In genomic region chr3:66270726-66271125, GRCh38 we compare ENCODE assay signal across 23 cellular contexts. TPM values are rescaled to one million over a fixed set of nuclear protein-coding genes. Genes with fewer than 3 reads are reported as not detected.
A peak's percentile ranks its signal among the peaks of the same experiment; 100 is the strongest.
DNase-seq lines count a peak whose midpoint lies in the region; ATAC-seq and TF ChIP-seq lines count a peak whose summit lies in the region.
"Had no signal": no experiment of that assay in that cellular context is flagged by ENCODE, and none has a peak within 500 bp of the region (broad histone marks: within the 10 kb centered on the region; RNA-seq: fewer than 3 reads in every experiment).

No MANE protein-coding gene starts in this region.

- no peak overlapping the region for H3K4me3 Mint-ChIP-seq in osteocyte (ENCODE audit: unreplicated experiment)
- H3K4me3 Mint-ChIP-seq: CD8-positive, alpha-beta memory T cell had no signal

- peaks cover 53% of the 10 kb centered on the region for H3K4me1 Mint-ChIP-seq in osteocyte (ENCODE audit: unreplicated experiment)

- peak overlapping the region; percentile 50 for H3K27ac Mint-ChIP-seq in osteocyte (ENCODE audit: unreplicated experiment)

- TF ChIP-seq CTCF in osteocyte (IDR thresholded peaks at IDR 0.05): no peak
- no peak for TF ChIP-seq CTCF in GM13976 (IDR thresholded peaks at IDR 0.05; ENCODE audit: borderline replicate concordance, control extremely low read depth, extremely low read depth, insufficient read depth, missing control alignments)

- in situ Hi-C loops in GM13976 (cut with MboI; ENCODE audit: low sequenced_read_pairs, unreplicated experiment): no loop called here

- H3K36me3 Mint-ChIP-seq in osteocyte (ENCODE audit: unreplicated experiment): peaks cover 2% of the 10 kb centered on the region

- no peaks in the 10 kb centered on the region for H3K27me3 Mint-ChIP-seq in osteocyte (ENCODE audit: unreplicated experiment)
- H3K27me3 Mint-ChIP-seq: CD8-positive, alpha-beta memory T cell had no signal

- no peak for ATAC-seq in GM21423 (IDR thresholded peaks at IDR 0.05; ENCODE audit: unreplicated experiment)

- peak; percentile 1 for DNase-seq in DMS53 (lab: John Stamatoyannopoulos, UW)
- DNase-seq in DMS53 treated with DMSO at 0.1 percent for 48 hours (lab: John Stamatoyannopoulos, UW; ENCODE audit: unreplicated experiment): no peak
- peak; percentile 20 for DNase-seq in NCI-H69 (lab: John Stamatoyannopoulos, UW)
- peak; percentile 73 for DNase-seq in fibroblast of gingiva (ENCODE audit: low read depth)
- no peak for DNase-seq in osteocyte (ENCODE audit: extremely low spot score, unreplicated experiment)
- DNase-seq in GM13976 (ENCODE audit: low spot score): no peak
- no peak for DNase-seq in T-helper 1 cell
- DNase-seq: ACHN; Calu3; CD8-positive, alpha-beta memory T cell; DMS153; EL; KBM-7; MM.1S; NCI-H1048; NCI-H1417 treated with DMSO at 0.1 percent for 48 hours; NCI-H187; NCI-H2107; NCI-H2227 treated with DMSO at 0.1 percent for 48 hours; NCI-H510A; NCI-H748 treated with DMSO at 0.1 percent for 48 hours; SHP77 treated with DMSO at 0.1 percent for 48 hours had no signal

- H3K9me3 Mint-ChIP-seq in osteocyte (ENCODE audit: unreplicated experiment): peaks cover 6% of the 10 kb centered on the region

RNA-seq across cellular contexts. Expression of gene SLC25A26, which starts 49.9 kb away (rescaled TPM):
- total RNA-seq in osteocyte: 17.7 and 20.9 TPM in 2 replicates

Comparison
In these comparisons a context has a peak if more than half of its experiments do, and no peak if none do; other contexts are left out.
1. DNase-seq: peak in DMS53 (single experiment), NCI-H69 (single experiment) and fibroblast of gingiva (single experiment); none in DMS53 treated with DMSO at 0.1 percent for 48 hours (single experiment), osteocyte (single experiment), GM13976 (single experiment) and T-helper 1 cell (0 of 5).